In genomic region chr2:28227498-28227897, GRCh38 we compare ENCODE assay signal across 2 cellular contexts.
TF ChIP-seq lines count a peak whose summit lies in the region.

No MANE protein-coding gene starts in this region.

TF ChIP-seq in GM23338, 12 proteins besides CTCF, POLR2A, EP300 and RAD21 (continued from another document):
- TF ChIP-seq ZNF462 (CRISPR knock-in tag; IDR thresholded peaks at IDR 0.05) (no peak), ZNF331 (CRISPR knock-in tag; IDR thresholded peaks at IDR 0.05; ENCODE audit: low read depth) (no peak)
TF ChIP-seq in GM23338: peak in this region for 0.

TF ChIP-seq in WTC11, 78 proteins besides CTCF, POLR2A, EP300 and RAD21 (continued from another document):
- TF ChIP-seq MLX (CRISPR knock-in tag; IDR thresholded peaks at IDR 0.05): no peak
- no peak for TF ChIP-seq ZNF423 (CRISPR knock-in tag; IDR thresholded peaks at IDR 0.05)
- TF ChIP-seq E2F4 (CRISPR knock-in tag; IDR thresholded peaks at IDR 0.05; ENCODE audit: borderline replicate concordance, low read depth): no peak
- no peak for TF ChIP-seq ZNF219 (CRISPR knock-in tag; IDR thresholded peaks at IDR 0.05; ENCODE audit: borderline replicate concordance)
- TF ChIP-seq SP1 (CRISPR knock-in tag; conservative IDR thresholded peaks at IDR 0.05): no peak
- no peak for TF ChIP-seq USF2 (CRISPR knock-in tag; IDR thresholded peaks at IDR 0.05)
- TF ChIP-seq ZNF138 (CRISPR knock-in tag; conservative IDR thresholded peaks at IDR 0.05): no peak
- no peak for TF ChIP-seq CREB1 (CRISPR knock-in tag; IDR thresholded peaks at IDR 0.05)
- no peak for TF ChIP-seq JUN (CRISPR knock-in tag; IDR thresholded peaks at IDR 0.05)
- no peak for TF ChIP-seq HMGXB4 (CRISPR knock-in tag; IDR thresholded peaks at IDR 0.05)
- TF ChIP-seq ZNF416 (CRISPR knock-in tag; IDR thresholded peaks at IDR 0.05): no peak
- no peak for TF ChIP-seq FOXK1 (CRISPR knock-in tag; IDR thresholded peaks at IDR 0.05)
